In the genomic region with DNA sequence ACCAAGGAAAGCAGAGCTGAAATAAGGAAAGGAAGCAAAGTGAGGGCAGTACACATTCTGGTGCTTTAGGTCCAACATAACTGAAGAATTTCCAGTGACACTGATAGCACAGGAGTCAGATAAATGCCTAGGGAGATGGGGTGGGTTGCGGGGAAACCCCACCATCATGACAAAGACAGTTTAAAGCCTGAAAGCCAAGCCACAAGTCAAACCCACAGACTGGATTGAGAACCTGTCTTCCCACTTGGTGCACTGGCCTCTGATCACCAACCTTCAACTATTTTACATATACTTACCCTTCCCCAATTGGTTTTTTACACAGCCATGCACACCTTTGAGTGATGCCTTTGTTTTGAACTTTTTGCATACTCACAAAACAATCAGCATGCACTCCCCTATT, we compare ENCODE assay signal across 25 cellular contexts.
"Had no signal": no experiment of that assay in that cellular context is flagged by ENCODE, and none has a peak within 500 bp of the region (broad histone marks: within the 10 kb centered on the region; RNA-seq: fewer than 3 reads in every experiment).

No MANE protein-coding gene starts in this region.

- FAIRE-seq: kidney had no signal

- H3K27ac ChIP-seq: colonic mucosa, esophagus squamous epithelium, ovary, psoas muscle, sigmoid colon, spleen, thyroid gland, vagina had no signal

- H3K4me1 ChIP-seq: colonic mucosa, esophagus squamous epithelium, psoas muscle, sigmoid colon, spleen, thyroid gland, vagina had no signal

- DNase-seq: colonic mucosa; effector memory CD4-positive, alpha-beta T cell; erythroblast; esophagus squamous epithelium; foreskin melanocyte; hypothalamus; kidney; natural killer cell; occipital lobe; ovary; posterior cingulate gyrus; psoas muscle; right cardiac atrium; sigmoid colon; spleen; stimulated activated CD4-positive, alpha-beta T cell treated with anti-CD3 and anti-CD28 coated beads, Interleukin-4, amount 100 ng/mL, for 4 hours; thyroid gland; trophoblast cell had no signal

- H3K27ac Mint-ChIP-seq: dendritic cell treated with granulocyte-macrophage colony-stimulating factor and Interleukin-4, amounts not matched to agents 40 ng/mL and 50 ng/mL, for 4 days; memory B cell; natural killer cell; stimulated activated memory B cell treated with anti-CD40 and anti-IgM and Interleukin-4, amounts not matched to agents 10 μg/mL and 1 μg/mL and 100 μg/mL, for 72 hours; stimulated activated naive CD8-positive, alpha-beta T cell treated with anti-CD3 and anti-CD28 coated beads, Interleukin-15, Interleukin-2, amounts not matched to agents 100 ng/mL and 50 ng/mL, for 24 hours had no signal

- H3K9me3 ChIP-seq: colonic mucosa, psoas muscle, thyroid gland, vagina had no signal

- H3K36me3 ChIP-seq: colonic mucosa, esophagus squamous epithelium, ovary, sigmoid colon, thyroid gland, vagina had no signal

- ATAC-seq: left lobe of liver; natural killer cell; psoas muscle; right cardiac atrium; stimulated activated memory B cell treated with anti-CD40 and anti-IgM and Interleukin-4, amounts not matched to agents 10 μg/mL and 1 μg/mL and 100 μg/mL, for 72 hours had no signal

- H3K4me3 Mint-ChIP-seq: dendritic cell treated with granulocyte-macrophage colony-stimulating factor and Interleukin-4, amounts not matched to agents 40 ng/mL and 50 ng/mL, for 4 days; memory B cell; natural killer cell; stimulated activated memory B cell treated with anti-CD40 and anti-IgM and Interleukin-4, amounts not matched to agents 10 μg/mL and 1 μg/mL and 100 μg/mL, for 72 hours; stimulated activated naive CD8-positive, alpha-beta T cell treated with anti-CD3 and anti-CD28 coated beads, Interleukin-15, Interleukin-2, amounts not matched to agents 100 ng/mL and 50 ng/mL, for 24 hours had no signal

- H3K27me3 ChIP-seq: colonic mucosa, esophagus squamous epithelium, ovary, sigmoid colon, spleen, thyroid gland, vagina had no signal

- H3K4me3 ChIP-seq: colonic mucosa, esophagus squamous epithelium, lung, ovary, psoas muscle, sigmoid colon, spleen, thyroid gland, vagina had no signal

- H3K27me3 Mint-ChIP-seq: dendritic cell treated with granulocyte-macrophage colony-stimulating factor and Interleukin-4, amounts not matched to agents 40 ng/mL and 50 ng/mL, for 4 days; memory B cell; stimulated activated memory B cell treated with anti-CD40 and anti-IgM and Interleukin-4, amounts not matched to agents 10 μg/mL and 1 μg/mL and 100 μg/mL, for 72 hours; stimulated activated naive CD8-positive, alpha-beta T cell treated with anti-CD3 and anti-CD28 coated beads, Interleukin-15, Interleukin-2, amounts not matched to agents 100 ng/mL and 50 ng/mL, for 24 hours had no signal

- H3K4me1 Mint-ChIP-seq: memory B cell; natural killer cell; stimulated activated memory B cell treated with anti-CD40 and anti-IgM and Interleukin-4, amounts not matched to agents 10 μg/mL and 1 μg/mL and 100 μg/mL, for 72 hours had no signal
